In the genomic region with DNA sequence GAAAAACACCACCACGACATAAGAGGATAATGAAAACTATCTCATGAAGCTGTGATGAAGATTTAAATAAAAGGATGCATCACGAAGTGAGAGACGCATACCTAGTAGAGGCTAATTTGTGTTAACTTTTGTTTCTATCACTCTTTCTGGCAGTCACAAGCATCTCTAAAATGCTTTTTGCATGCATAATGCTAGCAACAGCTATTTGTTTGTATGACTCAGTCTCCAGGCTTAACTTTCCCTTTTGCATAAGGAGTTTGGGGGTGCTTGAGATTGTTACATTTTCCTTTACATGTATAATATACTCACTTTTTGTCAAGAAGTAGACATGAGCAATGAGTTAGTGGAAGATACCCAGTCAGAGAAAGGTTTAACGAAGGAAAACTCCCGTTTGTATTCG, we compare ENCODE assay signal across 27 cellular contexts.
A peak's percentile ranks its signal among the peaks of the same experiment; 100 is the strongest.
DNase-seq lines count a peak whose midpoint lies in the region; FAIRE-seq and TF ChIP-seq lines count a peak whose summit lies in the region.
"Had no signal": no experiment of that assay in that cellular context is flagged by ENCODE, and none has a peak within 500 bp of the region (broad histone marks: within the 10 kb centered on the region; RNA-seq: fewer than 3 reads in every experiment).

No MANE protein-coding gene starts in this region.

- no TSS peak for BruUV-seq in OCI-LY7 (replicated peaks; lab: Mats Ljungman, UMichigan)

- H3K4me1 ChIP-seq in left ventricle myocardium inferior (peaks cover 35% of the 10 kb centered on the region), muscle layer of colon (ENCODE audit: insufficient read depth, low read length) (peaks cover 37% of the 10 kb centered on the region), small intestine (ENCODE audit: control insufficient read depth in 2 of 2, insufficient read depth in 1 of 2, low read depth in 1 of 2, low read length in 1 of 2) (peaks cover 0 to 4% of the 10 kb centered on the region in 2 donors), OCI-LY7 (ENCODE audit: insufficient read depth, low read length, poor library complexity, severe bottlenecking) (no peaks in the 10 kb centered on the region)
- H3K4me1 ChIP-seq: BLaER1, right lobe of liver had no signal

- intact Hi-C loops in left ventricle myocardium inferior (cut with micrococcal nuclease) (no loop called here), cardiac septum (cut with DNase I) (loop anchor here (5.0 to 10.0 kb wide), 3 partner anchors 75 to 363 kb away; no protein-coding TSS in a partner anchor), OCI-LY7 (cut with micrococcal nuclease; ENCODE audit: unreplicated experiment) (no loop called here)
- intact Hi-C loops in activated T-helper 2 cell treated with anti-CD3 and anti-CD28 coated beads, Interferon-gamma antibody, Interleukin-2, Interleukin-4, amounts not matched to agents 10 μg/mL and 5 μg/mL and 100 μg/mL, durations not matched to agents 14 hours and 24 hours and 36 hours (cut with micrococcal nuclease): no loop called here

- no peaks in the 10 kb centered on the region for H3K79me2 ChIP-seq in OCI-LY7 (ENCODE audit: insufficient read depth, low read depth, low read length)

- H3K27me3 ChIP-seq in left ventricle myocardium inferior (ENCODE audit: low read depth) (no peaks in the 10 kb centered on the region), muscle layer of colon (ENCODE audit: control insufficient read depth in 1 of 2, insufficient read depth in 2 of 2, low read length in 2 of 2) (no peaks in the 10 kb centered on the region), small intestine (ENCODE audit: control insufficient read depth in 2 of 2, insufficient read depth in 2 of 2, low read length in 2 of 2) (no peaks in the 10 kb centered on the region)
- H3K27me3 ChIP-seq: BLaER1, right lobe of liver, SJCRH30 had no signal

- no peak overlapping the region for H3K4me2 ChIP-seq in OCI-LY7 (ENCODE audit: low read length)
- H3K4me2 ChIP-seq: BLaER1 had no signal

- CTCF ChIA-PET in OCI-LY7 (lab: Charles Lee; ENCODE audit: unreplicated experiment): no interaction called here

- H3K27ac ChIP-seq in left ventricle myocardium inferior (replicated peaks) (peak overlapping the region; percentile 83), muscle layer of colon (ENCODE audit: low read depth, low read length) (peak overlapping the region; percentile 18), small intestine (ENCODE audit: low read depth in 1 of 2, low read length in 1 of 2) (no peak overlapping the region), OCI-LY7 (ENCODE audit: low read depth, low read length, poor library complexity, severe bottlenecking) (no peak overlapping the region)
- H3K27ac ChIP-seq: BLaER1, HL-60, right lobe of liver, SJCRH30 had no signal

- WGBS in small intestine, 3 donors: 88 to 90% (median 88%) methylated on average over 6 of the region's 6 CpGs

- no peak for DNase-seq in left ventricle myocardium inferior
- no peak for DNase-seq in cardiac septum (ENCODE audit: low spot score)
- peak; percentile 38 for DNase-seq in dedifferentiated amniotic fluid mesenchymal stem cell (ENCODE audit: extremely low spot score)
- DNase-seq in activated T-helper 2 cell treated with anti-CD3 and anti-CD28 coated beads, Interferon-gamma antibody, Interleukin-2, Interleukin-4, amounts not matched to agents 10 μg/mL and 5 μg/mL and 100 μg/mL, durations not matched to agents 14 hours and 24 hours and 36 hours (ENCODE audit: low spot score): no peak
- DNase-seq in foreskin fibroblast: no peak
- no peak for DNase-seq in small intestine
- DNase-seq in OCI-LY7 (ENCODE audit: low spot score): no peak
- DNase-seq: activated CD4-positive, CD25-positive, alpha-beta regulatory T cell treated with anti-CD3 and anti-CD28 coated beads, Interleukin-2, amount 50 U/mL, for 72 hours; activated CD8-positive, alpha-beta T cell treated with anti-CD3 and anti-CD28 coated beads for 36 hours; activated naive CD4-positive, alpha-beta T cell; central memory CD4-positive, alpha-beta T cell; DMS53; H9; hippocampal formation; NCI-H1694 treated with DMSO at 0.1 percent for 48 hours; NCI-H2171 treated with DMSO at 0.1 percent for 48 hours; NCI-H524; right lobe of liver; SJCRH30; stimulated activated CD8-positive, alpha-beta memory T cell treated with anti-CD3 and anti-CD28 coated beads, Interleukin-4, amount 100 ng/mL, for 48 hours; T-helper 1 cell had no signal

- no peak overlapping the region for H3K9ac ChIP-seq in muscle layer of colon (ENCODE audit: low read length)
- H3K9ac ChIP-seq: BLaER1 had no signal

- POLR2A ChIA-PET in OCI-LY7 (lab: Charles Lee): no interaction called here

- H3K36me3 Mint-ChIP-seq in activated T-helper 2 cell treated with anti-CD3 and anti-CD28 coated beads, Interferon-gamma antibody, Interleukin-2, Interleukin-4, amounts not matched to agents 10 μg/mL and 5 μg/mL and 100 μg/mL, durations not matched to agents 14 hours and 24 hours and 36 hours (ENCODE audit: low read depth): no peaks in the 10 kb centered on the region

- H3K9me2 ChIP-seq in OCI-LY7 (ENCODE audit: insufficient read depth, low read length): no peaks in the 10 kb centered on the region

- H3K27ac Mint-ChIP-seq in activated T-helper 2 cell treated with anti-CD3 and anti-CD28 coated beads, Interferon-gamma antibody, Interleukin-2, Interleukin-4, amounts not matched to agents 10 μg/mL and 5 μg/mL and 100 μg/mL, durations not matched to agents 14 hours and 24 hours and 36 hours: no peak overlapping the region
- H3K27ac Mint-ChIP-seq: activated CD8-positive, alpha-beta T cell treated with anti-CD3 and anti-CD28 coated beads for 36 hours; H9 had no signal

- no peak for TF ChIP-seq CTCF in left ventricle myocardium inferior (IDR thresholded peaks at IDR 0.05; ENCODE audit: borderline replicate concordance)
- no peak for TF ChIP-seq CTCF in foreskin fibroblast (IDR thresholded peaks at IDR 0.05; ENCODE audit: low read depth, low read length)
- TF ChIP-seq CTCF in OCI-LY7 (conservative IDR thresholded peaks at IDR 0.05; ENCODE audit: low read length): no peak

- H3K9me3 ChIP-seq in left ventricle myocardium inferior (replicated peaks) (no peaks in the 10 kb centered on the region), muscle layer of colon (ENCODE audit: low read length) (no peaks in the 10 kb centered on the region), small intestine (ENCODE audit: control insufficient read depth, low read depth) (no peaks in the 10 kb centered on the region), OCI-LY7 (ENCODE audit: low read length) (no peaks in the 10 kb centered on the region)
- H3K9me3 ChIP-seq: BLaER1, right lobe of liver, SJCRH30 had no signal

- no peaks in the 10 kb centered on the region for H3K4me1 Mint-ChIP-seq in activated T-helper 2 cell treated with anti-CD3 and anti-CD28 coated beads, Interferon-gamma antibody, Interleukin-2, Interleukin-4, amounts not matched to agents 10 μg/mL and 5 μg/mL and 100 μg/mL, durations not matched to agents 14 hours and 24 hours and 36 hours (ENCODE audit: low read depth)

- H3K9me3 Mint-ChIP-seq in activated T-helper 2 cell treated with anti-CD3 and anti-CD28 coated beads, Interferon-gamma antibody, Interleukin-2, Interleukin-4, amounts not matched to agents 10 μg/mL and 5 μg/mL and 100 μg/mL, durations not matched to agents 14 hours and 24 hours and 36 hours: no peaks in the 10 kb centered on the region
- H3K9me3 Mint-ChIP-seq: activated CD8-positive, alpha-beta T cell treated with anti-CD3 and anti-CD28 coated beads for 36 hours had no signal

- H3K36me3 ChIP-seq in left ventricle myocardium inferior: no peaks in the 10 kb centered on the region
- H3K36me3 ChIP-seq in muscle layer of colon (ENCODE audit: insufficient read depth, low read length): no peaks in the 10 kb centered on the region
- no peaks in the 10 kb centered on the region for H3K36me3 ChIP-seq in small intestine (ENCODE audit: control insufficient read depth in 2 of 2, insufficient read depth in 2 of 2, low read length in 2 of 2)
- H3K36me3 ChIP-seq in OCI-LY7 (ENCODE audit: insufficient read depth, low read length): no peaks in the 10 kb centered on the region
- H3K36me3 ChIP-seq: right lobe of liver, SJCRH30 had no signal

- peaks cover 2% of the 10 kb centered on the region for H3K27me3 Mint-ChIP-seq in activated T-helper 2 cell treated with anti-CD3 and anti-CD28 coated beads, Interferon-gamma antibody, Interleukin-2, Interleukin-4, amounts not matched to agents 10 μg/mL and 5 μg/mL and 100 μg/mL, durations not matched to agents 14 hours and 24 hours and 36 hours (ENCODE audit: low read depth)
- H3K27me3 Mint-ChIP-seq: activated CD8-positive, alpha-beta T cell treated with anti-CD3 and anti-CD28 coated beads for 36 hours had no signal

- no peak overlapping the region for H3K4me3 ChIP-seq in left ventricle myocardium inferior
- no peak overlapping the region for H3K4me3 ChIP-seq in muscle layer of colon (ENCODE audit: low read depth in 1 of 2, low read length in 2 of 2)
- no peak overlapping the region for H3K4me3 ChIP-seq in foreskin fibroblast (ENCODE audit: low read depth in 1 of 2, low read length in 2 of 2)
- H3K4me3 ChIP-seq in small intestine (ENCODE audit: low read depth in 1 of 2, low read length in 2 of 2): no peak overlapping the region
- H3K4me3 ChIP-seq in OCI-LY7 (ENCODE audit: low read depth, low read length, poor library complexity, severe bottlenecking): no peak overlapping the region
- H3K4me3 ChIP-seq: BLaER1, GM12878, right lobe of liver, SJCRH30 had no signal

- no peak overlapping the region for H2AFZ ChIP-seq in OCI-LY7 (ENCODE audit: low read length)

- H4K20me1 ChIP-seq in OCI-LY7 (ENCODE audit: insufficient read depth, low read length): no peaks in the 10 kb centered on the region
- H4K20me1 ChIP-seq: BLaER1 had no signal

- FAIRE-seq in small intestine (lab: Jason Lieb, UNC): no peak
- FAIRE-seq: A204.1, GM12878, RCC 7860 had no signal

- no peak overlapping the region for H3K4me3 Mint-ChIP-seq in activated T-helper 2 cell treated with anti-CD3 and anti-CD28 coated beads, Interferon-gamma antibody, Interleukin-2, Interleukin-4, amounts not matched to agents 10 μg/mL and 5 μg/mL and 100 μg/mL, durations not matched to agents 14 hours and 24 hours and 36 hours (ENCODE audit: low read depth)
- H3K4me3 Mint-ChIP-seq: activated CD8-positive, alpha-beta T cell treated with anti-CD3 and anti-CD28 coated beads for 36 hours; H9 had no signal

Comparison
In these comparisons a context has a peak if more than half of its experiments do, and no peak if none do; other contexts are left out.
1. H3K27ac ChIP-seq: peak in left ventricle myocardium inferior (single experiment) and muscle layer of colon (single experiment); none in small intestine (0 of 2) and OCI-LY7 (single experiment).